Comparison of ENCODE assay signal across 8 cellular contexts in genomic region chr4:22514431-22514830, GRCh38. TPM values are rescaled to one million over a fixed set of nuclear protein-coding genes. Genes with fewer than 3 reads are reported as not detected.
DNase-seq lines count a peak whose midpoint lies in the region; ATAC-seq and TF ChIP-seq lines count a peak whose summit lies in the region.

No MANE protein-coding gene starts in this region.

- H3K27me3 ChIP-seq in PC-9 (ENCODE audit: insufficient read depth, low read depth): no peaks in the 10 kb centered on the region
- H3K27me3 ChIP-seq in osteoblast (ENCODE audit: insufficient read depth, low read length): no peaks in the 10 kb centered on the region
- H3K27me3 ChIP-seq in CD8-positive, alpha-beta memory T cell (ENCODE audit: insufficient read depth, low read length, poor library complexity, severe bottlenecking): no peaks in the 10 kb centered on the region

- peaks cover 16 to 32% of the 10 kb centered on the region in 2 donors for H3K27me3 Mint-ChIP-seq in CD8-positive, alpha-beta memory T cell

- peak overlapping the region; percentile 84 for H3K4me2 ChIP-seq in PC-9
- H3K4me2 ChIP-seq in osteoblast (ENCODE audit: insufficient read depth, low read length): peak overlapping the region; percentile 90

- no peaks in the 10 kb centered on the region for H3K9me3 ChIP-seq in PC-9 (ENCODE audit: insufficient read depth, low read depth)
- no peaks in the 10 kb centered on the region for H3K9me3 ChIP-seq in osteoblast (ENCODE audit: low read depth, low read length)
- no peaks in the 10 kb centered on the region for H3K9me3 ChIP-seq in CD8-positive, alpha-beta memory T cell (ENCODE audit: low read length)

- no peaks in the 10 kb centered on the region for H3K36me3 Mint-ChIP-seq in CD8-positive, alpha-beta memory T cell

- H3K9me3 Mint-ChIP-seq in CD8-positive, alpha-beta memory T cell: peaks cover 0 to 29% (median 11%) of the 10 kb centered on the region in 5 donors

- POLR2A ChIA-PET in PC-9 (lab: Charles Lee; ENCODE audit: unreplicated experiment): interaction anchor here (0.6 kb wide), 1 partner anchor 14 kb away, joined by 3 read pairs; no protein-coding TSS in a partner anchor
- POLR2A ChIA-PET in CD8-positive, alpha-beta memory T cell (lab: Charles Lee): no interaction called here

- TSS peak; percentile 31 for BruUV-seq in PC-9 (replicated peaks; lab: Mats Ljungman, UMichigan)

- no peak for ATAC-seq in HG02759 (IDR thresholded peaks at IDR 0.05; ENCODE audit: unreplicated experiment)

- H3K4me3 ChIP-seq in PC-9: peak overlapping the region; percentile 63
- peak overlapping the region; percentile 77 for H3K4me3 ChIP-seq in epithelial cell of proximal tubule (ENCODE audit: low read depth, low read length)
- peak overlapping the region; percentile 68 for H3K4me3 ChIP-seq in osteoblast (ENCODE audit: insufficient read depth, low read length)
- H3K4me3 ChIP-seq in CD8-positive, alpha-beta memory T cell (ENCODE audit: low read length): no peak overlapping the region

- peaks cover 56% of the 10 kb centered on the region for H3K79me2 ChIP-seq in PC-9 (ENCODE audit: low read depth)
- H3K79me2 ChIP-seq in osteoblast (ENCODE audit: insufficient read depth, low read length): peaks cover 24% of the 10 kb centered on the region

- H3K4me1 ChIP-seq in PC-9 (replicated peaks; ENCODE audit: insufficient read depth) (peaks cover 22% of the 10 kb centered on the region), osteoblast (ENCODE audit: insufficient read depth, low read length) (peaks cover 18% of the 10 kb centered on the region)
- H3K4me1 ChIP-seq in CD8-positive, alpha-beta memory T cell (ENCODE audit: insufficient read depth, low read length): peaks cover 3% of the 10 kb centered on the region

- DNase-seq in EL (peak; percentile 8), PC-9 (no peak), epithelial cell of proximal tubule (ENCODE audit: low read depth) (no peak), osteoblast (ENCODE audit: insufficient read length, low spot score, missing footprints) (peak; percentile 94), SW 1271 (lab: John Stamatoyannopoulos, UW) (no peak), NCI-H524 treated with DMSO at 0.1 percent for 48 hours (lab: John Stamatoyannopoulos, UW) (no peak)
- DNase-seq in CD8-positive, alpha-beta memory T cell: no peak

- H3K4me1 Mint-ChIP-seq in CD8-positive, alpha-beta memory T cell: peaks cover 0 to 6% (median 0%) of the 10 kb centered on the region in 3 donors

- TF ChIP-seq CTCF in PC-9 (conservative IDR thresholded peaks at IDR 0.05): no peak
- no peak for TF ChIP-seq CTCF in epithelial cell of proximal tubule (conservative IDR thresholded peaks at IDR 0.05; ENCODE audit: low read depth, low read length)
- TF ChIP-seq CTCF in osteoblast (IDR thresholded peaks at IDR 0.05; ENCODE audit: extremely low read depth, low read depth, low read length): no peak

- H3F3A ChIP-seq in PC-9 (ENCODE audit: insufficient read depth, low read depth): peaks cover 11% of the 10 kb centered on the region; the same call in 1 of the 2 replicates

- H3K27ac ChIP-seq in PC-9: peak overlapping the region; percentile 62
- H3K27ac ChIP-seq in osteoblast (ENCODE audit: low read depth, low read length): peak overlapping the region; percentile 80
- H3K27ac ChIP-seq in CD8-positive, alpha-beta memory T cell (ENCODE audit: low read depth, low read length): no peak overlapping the region

- H3K36me3 ChIP-seq in PC-9 (ENCODE audit: low read depth) (no peaks in the 10 kb centered on the region), osteoblast (ENCODE audit: insufficient read depth, low read length) (no peaks in the 10 kb centered on the region)
- H3K36me3 ChIP-seq in CD8-positive, alpha-beta memory T cell (ENCODE audit: insufficient read depth, low read length): no peaks in the 10 kb centered on the region

- H2AFZ ChIP-seq in PC-9: peak overlapping the region; percentile 87
- H2AFZ ChIP-seq in osteoblast (ENCODE audit: low read length): peak overlapping the region; percentile 89

- H4K20me1 ChIP-seq in PC-9 (ENCODE audit: insufficient read depth): no peaks in the 10 kb centered on the region
- peaks cover 5% of the 10 kb centered on the region for H4K20me1 ChIP-seq in osteoblast (ENCODE audit: insufficient read depth, low read length)

- peak overlapping the region in 3 of 7 donors; percentile 2 to 82 (median 17) for H3K4me3 Mint-ChIP-seq in CD8-positive, alpha-beta memory T cell

- CTCF ChIA-PET in PC-9 (lab: Charles Lee): interaction anchor here (0.5 to 1.4 kb wide), 2 partner anchors 12 to 14 kb away, joined by 3 to 4 read pairs; no protein-coding TSS in a partner anchor
- CTCF ChIA-PET in CD8-positive, alpha-beta memory T cell (lab: Charles Lee): no interaction called here

- H3K27ac Mint-ChIP-seq in CD8-positive, alpha-beta memory T cell: no peak overlapping the region

- H3K9me2 ChIP-seq in PC-9 (ENCODE audit: insufficient read depth): no peaks in the 10 kb centered on the region

- intact Hi-C loops in PC-9 (cut with micrococcal nuclease; ENCODE audit: unreplicated experiment): loop anchor here (1.0 to 2.0 kb wide), 2 partner anchors 14 to 80 kb away; no protein-coding TSS in a partner anchor

RNA-seq across cellular contexts. Expression of gene ADGRA3, which starts 1.4 kb away (rescaled TPM):
- total RNA-seq in PC-9 (2021) (40.5 and 51.6 TPM in 2 replicates), epithelial cell of proximal tubule (33.6 and 35.3 TPM in 2 replicates), osteoblast (25.3 and 26.2 TPM in 2 replicates)
- 1 to 10 TPM; 2.1 to 2.2 TPM for total RNA-seq in CD8-positive, alpha-beta memory T cell
- polyA plus RNA-seq in CD8-positive, alpha-beta memory T cell: 0.32 TPM

Comparison
In these comparisons a context has a peak if more than half of its experiments do, and no peak if none do; other contexts are left out.
1. DNase-seq: peak in EL (single experiment) and osteoblast (single experiment); none in PC-9 (0 of 2), epithelial cell of proximal tubule (single experiment), CD8-positive, alpha-beta memory T cell (0 of 5), SW 1271 (0 of 2) and NCI-H524 treated with DMSO at 0.1 percent for 48 hours (single experiment).